Comparison of ENCODE assay signal across 27 cellular contexts in the genomic region with DNA sequence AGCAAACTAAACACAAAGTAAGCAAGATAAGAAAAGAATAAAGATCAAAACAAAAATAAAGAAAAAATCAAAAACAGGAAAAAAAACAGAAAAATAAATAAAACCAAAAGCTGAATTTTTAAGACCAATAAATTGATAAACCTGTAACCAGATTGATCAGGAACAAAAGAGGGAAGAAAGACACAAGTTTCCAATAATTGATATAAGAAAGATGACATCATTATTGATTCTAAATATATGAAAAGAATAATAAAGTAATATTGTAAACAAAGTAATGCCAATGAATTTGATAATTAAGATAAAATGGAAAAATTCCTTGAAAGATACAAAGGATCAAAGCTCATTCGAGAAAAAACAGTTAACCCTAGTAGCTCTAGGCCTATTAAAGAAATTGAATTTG.
"Had no signal": no experiment of that assay in that cellular context is flagged by ENCODE, and none has a peak within 500 bp of the region (broad histone marks: within the 10 kb centered on the region; RNA-seq: fewer than 3 reads in every experiment).

No MANE protein-coding gene starts in this region.

- H3K9me3 ChIP-seq: esophagus muscularis mucosa, gastroesophageal sphincter had no signal

- H3K4me1 ChIP-seq: esophagus muscularis mucosa, foreskin keratinocyte, gastroesophageal sphincter had no signal

- DNase-seq: activated CD4-positive, alpha-beta memory T cell treated with anti-CD3 and anti-CD28 coated beads for 36 hours; activated CD4-positive, alpha-beta T cell treated with anti-CD3 and anti-CD28 coated beads for 36 hours; activated CD4-positive, alpha-beta T cell treated with anti-CD3 and anti-CD28 coated beads, Interleukin-2, amount 10 ng/mL, durations not matched to agents 24 days and 14 days; activated CD4-positive, CD25-positive, alpha-beta regulatory T cell; activated CD4-positive, CD25-positive, alpha-beta regulatory T cell treated with anti-CD3 and anti-CD28 coated beads, Interleukin-2, amount 50 U/mL, for 72 hours; activated CD8-positive, alpha-beta memory T cell treated with anti-CD3 and anti-CD28 coated beads, Interleukin-2, amount 50 U/mL, for 48 hours; activated CD8-positive, alpha-beta T cell treated with anti-CD3 and anti-CD28 coated beads, Interleukin-2, amount 10 ng/mL, durations not matched to agents 7 days and 5 days; activated gamma-delta T cell treated with Interleukin-2 at 50 U/mL for 16 hours; activated naive CD4-positive, alpha-beta T cell treated with anti-CD3 and anti-CD28 coated beads, Interleukin-2, amount 50 U/mL, for 16 hours; activated naive CD4-positive, alpha-beta T cell treated with Interleukin-2 at 50 U/mL for 16 hours; activated T-cell treated with anti-CD3 and anti-CD28 coated beads for 4 hours; activated T-cell treated with anti-CD3 and anti-CD28 coated beads, Interleukin-2, amount 50 U/mL, for 24 hours; activated T-cell treated with anti-CD3 and anti-CD28 coated beads, Interleukin-2, amount 50 U/mL, for 72 hours; amniotic stem cell; anterior cingulate cortex; brain microvascular endothelial cell; dorsolateral prefrontal cortex; effector memory CD4-positive, alpha-beta T cell; endodermal cell; erythroblast; foreskin keratinocyte; T-helper 2 cell had no signal

- H3K4me3 ChIP-seq: coronary artery, dorsolateral prefrontal cortex, esophagus muscularis mucosa, gastroesophageal sphincter had no signal

- FAIRE-seq: astrocyte, bronchial epithelial cell had no signal

- H3K27me3 ChIP-seq: brain microvascular endothelial cell, esophagus muscularis mucosa, foreskin keratinocyte, gastroesophageal sphincter had no signal

- ATAC-seq: activated CD4-positive, alpha-beta T cell treated with anti-CD3 and anti-CD28 coated beads for 36 hours; activated CD8-positive, alpha-beta T cell treated with anti-CD3 and anti-CD28 coated beads, Interleukin-2, amount 10 ng/mL, durations not matched to agents 7 days and 5 days; activated T-cell treated with anti-CD3 and anti-CD28 coated beads, Interleukin-2, amount 50 U/mL, for 72 hours; foreskin keratinocyte; gastroesophageal sphincter had no signal

- H3K36me3 ChIP-seq: brain microvascular endothelial cell, esophagus muscularis mucosa, gastroesophageal sphincter had no signal

- H3K27ac ChIP-seq: brain microvascular endothelial cell, coronary artery, dorsolateral prefrontal cortex, esophagus muscularis mucosa, foreskin keratinocyte, gastroesophageal sphincter had no signal
